8 cellular contexts compared by ENCODE assay signal in genomic region chr3:117278424-117279190, GRCh38.
DNase-seq lines count a peak whose midpoint lies in the region; ATAC-seq and TF ChIP-seq lines count a peak whose summit lies in the region.

No MANE protein-coding gene starts in this region.

- peak; percentile 31 for DNase-seq in COLO668 (lab: John Stamatoyannopoulos, UW; ENCODE audit: unreplicated experiment)
- peak; percentile 39 for DNase-seq in fibroblast of mammary gland (ENCODE audit: low read depth)
- DNase-seq in GM13977 (ENCODE audit: low spot score) = no peak
- DNase-seq in effector CD4-positive, alpha-beta T cell = no peak
- DNase-seq in omental fat pad (ENCODE audit: low spot score) = no peak
- DNase-seq in NCI-H526 (lab: John Stamatoyannopoulos, UW) = no peak

- ATAC-seq in GM19467 (IDR thresholded peaks at IDR 0.05; ENCODE audit: unreplicated experiment) (peak; percentile 98), HG03520 (IDR thresholded peaks at IDR 0.05; ENCODE audit: unreplicated experiment) (peak; percentile 97), omental fat pad (ENCODE audit: low FRiP score) (no peak)

- in situ Hi-C loops in GM13977 (cut with MboI; ENCODE audit: low pct_unique_long_range_greater_than_20kb, low sequenced_read_pairs, unreplicated experiment) = no loop called here

- no peak overlapping the region for H3K4me3 ChIP-seq in fibroblast of mammary gland (ENCODE audit: control insufficient read depth, low read depth, low read length)

- no peak for TF ChIP-seq CTCF in fibroblast of mammary gland (conservative IDR thresholded peaks at IDR 0.05; ENCODE audit: control insufficient read depth, insufficient read depth, low read depth, low read length)
- no peak for TF ChIP-seq CTCF in GM13977 (IDR thresholded peaks at IDR 0.05; ENCODE audit: extremely low read depth, insufficient read depth, missing control alignments)
- no peak for TF ChIP-seq CTCF in omental fat pad (IDR thresholded peaks at IDR 0.05)

Comparison
In these comparisons a context has a peak if more than half of its experiments do, and no peak if none do; other contexts are left out.
1. DNase-seq: peak in COLO668 (single experiment) and fibroblast of mammary gland (single experiment); none in GM13977 (single experiment), effector CD4-positive, alpha-beta T cell (single experiment), omental fat pad (single experiment) and NCI-H526 (0 of 2).